ENCODE assay signal across 17 cellular contexts in genomic region chr7:157554393-157555238, GRCh38.
A peak's percentile ranks its signal among the peaks of the same experiment; 100 is the strongest.
DNase-seq lines count a peak whose midpoint lies in the region; ATAC-seq and TF ChIP-seq lines count a peak whose summit lies in the region.
"Had no signal": no experiment of that assay in that cellular context is flagged by ENCODE, and none has a peak within 500 bp of the region (broad histone marks: within the 10 kb centered on the region; RNA-seq: fewer than 3 reads in every experiment).

No MANE protein-coding gene starts in this region.

- H3K36me3 ChIP-seq in PC-3 (ENCODE audit: low read depth, low read length) (no peaks in the 10 kb centered on the region), uterus (no peaks in the 10 kb centered on the region)
- H3K36me3 ChIP-seq: HAP-1 had no signal

- in situ Hi-C loops in G401 (cut with HindIII; ENCODE audit: low sequenced_read_pairs) = loop anchor here (10.0 kb wide), 1 partner anchor 220 kb away; the partner anchor contains the start of gene DNAJB6

- peak overlapping the region; percentile 100 for H3K27ac ChIP-seq in PC-3 (ENCODE audit: low read length)
- H3K27ac ChIP-seq in uterus = no peak overlapping the region
- H3K27ac ChIP-seq: RWPE1 had no signal

- no peak overlapping the region for H3K4me3 ChIP-seq in PC-3 (ENCODE audit: low read length)
- no peak overlapping the region for H3K4me3 ChIP-seq in uterus
- H3K4me3 ChIP-seq: HAP-1 had no signal

- intact Hi-C loops in PC-3 (cut with micrococcal nuclease) (loop anchor here (1.0 to 5.0 kb wide), 5 partner anchors 10 to 142 kb away; no protein-coding TSS in a partner anchor), posterior vena cava (cut with DNase I) (no loop called here), uterus (cut with DNase I; ENCODE audit: low total_unique reads) (no loop called here), CD14-positive monocyte (cut with micrococcal nuclease) (no loop called here)

- no peaks in the 10 kb centered on the region for H4K20me1 ChIP-seq in PC-3 (ENCODE audit: low read length)

- TSS peak; percentile 89 for BruUV-seq in PC-3 (replicated peaks; lab: Mats Ljungman, UMichigan)

- no peaks in the 10 kb centered on the region for H3K4me1 Mint-ChIP-seq in CD14-positive monocyte

- H3K27me3 ChIP-seq in PC-3 (ENCODE audit: low read length) (no peaks in the 10 kb centered on the region), uterus (no peaks in the 10 kb centered on the region)

- H2AFZ ChIP-seq in PC-3 (ENCODE audit: low read length) = no peak overlapping the region

- H3K27ac Mint-ChIP-seq in CD14-positive monocyte = no peak overlapping the region

- POLR2A ChIA-PET in PC-3 (lab: Charles Lee; ENCODE audit: unreplicated experiment) = interaction anchor here (0.6 kb wide), 1 partner anchor 119 kb away, joined by 6 read pairs; no protein-coding TSS in a partner anchor

- no peaks in the 10 kb centered on the region for H3K79me2 ChIP-seq in PC-3 (ENCODE audit: low read length)

- no peaks in the 10 kb centered on the region for H3K36me3 Mint-ChIP-seq in CD14-positive monocyte

- H3K4me3 Mint-ChIP-seq in CD14-positive monocyte = no peak overlapping the region

- no peaks in the 10 kb centered on the region for H3K9me3 Mint-ChIP-seq in CD14-positive monocyte

- TF ChIP-seq CTCF in PC-3 (conservative IDR thresholded peaks at IDR 0.05; ENCODE audit: low read depth, low read length) (no peak), uterus (IDR thresholded peaks at IDR 0.05) (no peak), CD14-positive monocyte (IDR thresholded peaks at IDR 0.05) (no peak)

- H3F3A ChIP-seq in PC-3 (ENCODE audit: low read length, unreplicated experiment) = peaks cover 14% of the 10 kb centered on the region

- peak; percentile 30 for ATAC-seq in PC-3

- H3K4me1 ChIP-seq in PC-3 (ENCODE audit: insufficient read depth, low read length) (peaks cover 31% of the 10 kb centered on the region), uterus (no peaks in the 10 kb centered on the region)
- H3K4me1 ChIP-seq: HAP-1 had no signal

- TF ChIP-seq POLR2A in uterus (IDR thresholded peaks at IDR 0.05) = no peak

- H3K4me2 ChIP-seq in PC-3 (ENCODE audit: low read length) = peak overlapping the region; percentile 59

- CTCF ChIA-PET in PC-3 (lab: Charles Lee) = interaction anchor here (0.7 to 0.9 kb wide), 2 partner anchors 56 to 122 kb away, joined by 3 to 4 read pairs; no protein-coding TSS in a partner anchor

- H3K9ac ChIP-seq in PC-3 (ENCODE audit: low read length) = peak overlapping the region; percentile 88

- H3K9me2 ChIP-seq in PC-3 (replicated peaks; ENCODE audit: low read length) = no peaks in the 10 kb centered on the region

- H3K9me3 ChIP-seq in PC-3 (ENCODE audit: low read length) (no peaks in the 10 kb centered on the region), uterus (no peaks in the 10 kb centered on the region)
- H3K9me3 ChIP-seq: HAP-1 had no signal

- peak; percentile 25 for DNase-seq in activated CD8-positive, alpha-beta memory T cell treated with anti-CD3 and anti-CD28 coated beads, Interleukin-2, amount 50 U/mL, for 48 hours
- no peak for DNase-seq in activated CD8-positive, alpha-beta memory T cell treated with anti-CD3 and anti-CD28 coated beads for 24 hours
- DNase-seq in PC-3 = no peak
- peak; percentile 35 for DNase-seq in islet precursor cell
- peak; percentile 63 for DNase-seq in posterior vena cava (ENCODE audit: low spot score)
- DNase-seq in uterus = no peak
- no peak for DNase-seq in CD14-positive monocyte (ENCODE audit: low spot score)
- DNase-seq in G401 (ENCODE audit: low spot score) = no peak
- DNase-seq: 8988T, C1 segment of cervical spinal cord, COR-L47, KBM-7, NCI-H1092, NCI-H2227 treated with DMSO at 0.1 percent for 48 hours, NCI-H526 treated with DMSO at 0.1 percent for 48 hours had no signal

- H3K27me3 Mint-ChIP-seq in CD14-positive monocyte (ENCODE audit: low read depth in 3 of 3) = peaks cover 0 to 1% (median 0%) of the 10 kb centered on the region in 3 donors

Comparison
In these comparisons a context has a peak if more than half of its experiments do, and no peak if none do; other contexts are left out.
1. DNase-seq: peak in activated CD8-positive, alpha-beta memory T cell treated with anti-CD3 and anti-CD28 coated beads, Interleukin-2, amount 50 U/mL, for 48 hours (single experiment), islet precursor cell (single experiment) and posterior vena cava (single experiment); none in activated CD8-positive, alpha-beta memory T cell treated with anti-CD3 and anti-CD28 coated beads for 24 hours (single experiment), PC-3 (single experiment), uterus (0 of 2), CD14-positive monocyte (single experiment) and G401 (single experiment).